In genomic region chr14:34460295-34460694, GRCh38 we compare ENCODE assay signal across 11 cellular contexts. TPM values are rescaled to one million over a fixed set of nuclear protein-coding genes. Genes with fewer than 3 reads are reported as not detected.
DNase-seq lines count a peak whose midpoint lies in the region; ATAC-seq and TF ChIP-seq lines count a peak whose summit lies in the region.
"Had no signal": no experiment of that assay in that cellular context is flagged by ENCODE, and none has a peak within 500 bp of the region (broad histone marks: within the 10 kb centered on the region; RNA-seq: fewer than 3 reads in every experiment).

No MANE protein-coding gene starts in this region.

- peaks cover 16% of the 10 kb centered on the region for H3K4me1 Mint-ChIP-seq in activated T-cell treated with anti-CD3 and anti-CD28 coated beads, Interleukin-2, amount 50 U/mL, for 72 hours (ENCODE audit: low read depth)

- H3K4me1 ChIP-seq in SJCRH30, result peaks cover 15% of the 10 kb centered on the region
- H3K4me1 ChIP-seq in skeletal muscle tissue (ENCODE audit: control insufficient read depth in 3 of 3, insufficient read depth in 3 of 3, low read length in 3 of 3), result peaks cover 7 to 22% (median 17%) of the 10 kb centered on the region in 3 donors
- H3K4me1 ChIP-seq in body of pancreas, result peaks cover 24% of the 10 kb centered on the region

- H3K27ac ChIP-seq in SJCRH30, result peak overlapping the region; percentile 55
- H3K27ac ChIP-seq in skeletal muscle tissue (ENCODE audit: low read depth, low read length), result no peak overlapping the region
- H3K27ac ChIP-seq in body of pancreas, result peak overlapping the region in 1 of 4 donors; percentile 92

- intact Hi-C loops in body of pancreas (cut with DNase I), result no loop called here

- peak overlapping the region; percentile 85 to 94 for H3K4me3 Mint-ChIP-seq in activated T-cell treated with anti-CD3 and anti-CD28 coated beads, Interleukin-2, amount 50 U/mL, for 72 hours

- no peaks in the 10 kb centered on the region for H3K27me3 Mint-ChIP-seq in activated T-cell treated with anti-CD3 and anti-CD28 coated beads, Interleukin-2, amount 50 U/mL, for 72 hours (ENCODE audit: low read depth)

- H3K9ac ChIP-seq in skeletal muscle tissue (ENCODE audit: low read depth in 1 of 3, low read length in 3 of 3), result peak overlapping the region in 2 of 3 donors; percentile 20 to 84

- TF ChIP-seq CTCF in fibroblast of mammary gland (conservative IDR thresholded peaks at IDR 0.05; ENCODE audit: control insufficient read depth, insufficient read depth, low read depth, low read length) (no peak), body of pancreas (IDR thresholded peaks at IDR 0.05) (no peak)

- no peak for TF ChIP-seq POLR2A in body of pancreas (IDR thresholded peaks at IDR 0.05)

- 81% methylated on average over 1 of the region's 1 CpG for WGBS in body of pancreas, 2 donors

- no peaks in the 10 kb centered on the region for H3K36me3 Mint-ChIP-seq in activated T-cell treated with anti-CD3 and anti-CD28 coated beads, Interleukin-2, amount 50 U/mL, for 72 hours (ENCODE audit: insufficient read depth in 2 of 2)

- no peak for DNase-seq in activated T-cell treated with anti-CD3 and anti-CD28 coated beads, Interleukin-2, amount 50 U/mL, for 72 hours
- no peak for DNase-seq in activated T-cell treated with anti-CD3 and anti-CD28 coated beads, Interleukin-2, amount 50 U/mL, for 48 hours
- DNase-seq in SJCRH30, result no peak
- DNase-seq in fibroblast of mammary gland (ENCODE audit: low read depth), result no peak
- DNase-seq in body of pancreas, result no peak
- no peak for DNase-seq in stimulated activated CD4-positive, alpha-beta T cell treated with anti-CD3 and anti-CD28 coated beads, Interleukin-12 subunit alpha, Interleukin-12 subunit beta, amount 100 ng/mL, for 4 hours
- DNase-seq in Ammon's horn (ENCODE audit: low spot score), result no peak
- DNase-seq: AML-193, NCI-H1417 treated with DMSO at 0.1 percent for 48 hours, Right ventricle myocardium superior had no signal

- H3K36me3 ChIP-seq in SJCRH30, result peaks cover 21% of the 10 kb centered on the region
- peaks cover 0 to 3% (median 0%) of the 10 kb centered on the region in 3 donors for H3K36me3 ChIP-seq in skeletal muscle tissue (ENCODE audit: control insufficient read depth in 3 of 3, insufficient read depth in 3 of 3, low read length in 3 of 3)
- no peaks in the 10 kb centered on the region for H3K36me3 ChIP-seq in body of pancreas (replicated peaks in 1 of 2; ENCODE audit: insufficient read depth in 1 of 2, low read depth in 2 of 2)

- no peak overlapping the region for H3K27ac Mint-ChIP-seq in activated T-cell treated with anti-CD3 and anti-CD28 coated beads, Interleukin-2, amount 50 U/mL, for 72 hours

- no peaks in the 10 kb centered on the region for H3K9me3 ChIP-seq in SJCRH30 (replicated peaks)
- H3K9me3 ChIP-seq in skeletal muscle tissue (ENCODE audit: control insufficient read depth in 3 of 3, low read length in 3 of 3), result no peaks in the 10 kb centered on the region
- no peaks in the 10 kb centered on the region for H3K9me3 ChIP-seq in body of pancreas

- no peaks in the 10 kb centered on the region for H3K9me3 Mint-ChIP-seq in activated T-cell treated with anti-CD3 and anti-CD28 coated beads, Interleukin-2, amount 50 U/mL, for 72 hours

- H3K4me3 ChIP-seq in SJCRH30 (peak overlapping the region; percentile 70), fibroblast of mammary gland (ENCODE audit: control insufficient read depth, low read depth, low read length) (peak overlapping the region; percentile 85), skeletal muscle tissue (ENCODE audit: low read length in 3 of 3) (no peak overlapping the region), body of pancreas (no peak overlapping the region)

- H3K27me3 ChIP-seq in SJCRH30 (no peaks in the 10 kb centered on the region), skeletal muscle tissue (ENCODE audit: control insufficient read depth in 3 of 3, insufficient read depth in 3 of 3, low read length in 3 of 3) (no peaks in the 10 kb centered on the region), body of pancreas (no peaks in the 10 kb centered on the region)

- no peak for ATAC-seq in activated T-cell treated with anti-CD3 and anti-CD28 coated beads, Interleukin-2, amount 50 U/mL, for 72 hours (replicated peaks in 1 of 2)
- no peak for ATAC-seq in body of pancreas

RNA-seq across cellular contexts. Expression of gene SPTSSA, which starts 1.7 kb away (rescaled TPM):
- 1 to 10 TPM; 7.3 to 8.1 TPM for total RNA-seq in activated T-cell treated with anti-CD3 and anti-CD28 coated beads, Interleukin-2, amount 50 U/mL, for 72 hours
- total RNA-seq in SJCRH30 (2014; rRNA removed; shearing (Covaris generic)), result 53.3 and 67.9 TPM in 2 replicates
- total RNA-seq in skeletal muscle tissue (9.9 TPM), body of pancreas (10 to 100 TPM; 10.5 to 14.5 TPM)

Comparison
In these comparisons a context has a peak if more than half of its experiments do, and no peak if none do; other contexts are left out.
1. H3K4me3 ChIP-seq: peak in SJCRH30 (single experiment) and fibroblast of mammary gland (single experiment); none in skeletal muscle tissue (0 of 3) and body of pancreas (0 of 2).